Comparison of ENCODE assay signal across 17 cellular contexts in genomic region chr19:19750842-19751790, GRCh38. TPM values are rescaled to one million over a fixed set of nuclear protein-coding genes. Genes with fewer than 3 reads are reported as not detected.
DNase-seq lines count a peak whose midpoint lies in the region; ATAC-seq and TF ChIP-seq lines count a peak whose summit lies in the region.
"Had no signal": no experiment of that assay in that cellular context is flagged by ENCODE, and none has a peak within 500 bp of the region (broad histone marks: within the 10 kb centered on the region; RNA-seq: fewer than 3 reads in every experiment).

No MANE protein-coding gene starts in this region.

- H3K18ac ChIP-seq in trophoblast cell (ENCODE audit: low read length), result no peak overlapping the region

- no peaks in the 10 kb centered on the region for H3K4me1 Mint-ChIP-seq in natural killer cell
- no peaks in the 10 kb centered on the region for H3K4me1 Mint-ChIP-seq in activated T-cell treated with anti-CD3 and anti-CD28 coated beads, Interleukin-2, amount 50 U/mL, for 24 hours (ENCODE audit: low read depth)

- no peak for TF ChIP-seq EP300 in esophagus muscularis mucosa (IDR thresholded peaks at IDR 0.05)

- no peak overlapping the region for H4K12ac ChIP-seq in trophoblast cell (ENCODE audit: low read depth, low read length)

- H3K23ac ChIP-seq in trophoblast cell (ENCODE audit: low read length), result no peak overlapping the region

- H4K8ac ChIP-seq in trophoblast cell (ENCODE audit: low read depth, low read length), result no peak overlapping the region

- no peak overlapping the region for H3K9ac ChIP-seq in trophoblast cell (ENCODE audit: low read length)
- H3K9ac ChIP-seq: BLaER1 treated with 17β-estradiol and CSF1 and Interleukin-3, amounts not matched to agents 10 nM and 100 nM had no signal

- TF ChIP-seq CTCF in esophagus muscularis mucosa (IDR thresholded peaks at IDR 0.05), result no peak
- no peak for TF ChIP-seq CTCF in natural killer cell (IDR thresholded peaks at IDR 0.05)

- no peaks in the 10 kb centered on the region for H3K9me3 Mint-ChIP-seq in natural killer cell
- H3K9me3 Mint-ChIP-seq in activated T-cell treated with anti-CD3 and anti-CD28 coated beads, Interleukin-2, amount 50 U/mL, for 24 hours, result no peaks in the 10 kb centered on the region

- H3K79me2 ChIP-seq in trophoblast cell (ENCODE audit: control insufficient read depth, insufficient read depth, low read length, poor library complexity), result no peaks in the 10 kb centered on the region

- DNase-seq in DMS53 (lab: John Stamatoyannopoulos, UW) (peak; percentile 43), DMS53 treated with DMSO at 0.1 percent for 48 hours (lab: John Stamatoyannopoulos, UW; ENCODE audit: unreplicated experiment) (no peak), H7 (peak; percentile 40), esophagus muscularis mucosa (ENCODE audit: extremely low spot score) (peak; percentile 78), trophoblast cell (no peak), natural killer cell (no peak), HuH-7.5 (ENCODE audit: low spot score) (no peak)
- DNase-seq in activated T-cell treated with anti-CD3 and anti-CD28 coated beads, Interleukin-2, amount 50 U/mL, for 24 hours, result no peak
- DNase-seq: HFFc6, KG1, NCI-H1092, NCI-H1694, NCI-H510A treated with DMSO at 0.1 percent for 48 hours, SHP77 had no signal

- H2BK5ac ChIP-seq in trophoblast cell (ENCODE audit: low read depth, low read length, poor library complexity), result no peak overlapping the region

- no peak overlapping the region for H3K4me2 ChIP-seq in trophoblast cell (ENCODE audit: low read length)
- H3K4me2 ChIP-seq: BLaER1 treated with 17β-estradiol and CSF1 and Interleukin-3, amounts not matched to agents 10 nM and 100 nM had no signal

- H3K36me3 Mint-ChIP-seq in natural killer cell, result no peaks in the 10 kb centered on the region
- no peaks in the 10 kb centered on the region for H3K36me3 Mint-ChIP-seq in activated T-cell treated with anti-CD3 and anti-CD28 coated beads, Interleukin-2, amount 50 U/mL, for 24 hours (ENCODE audit: low read depth)

- 92% methylated on average over 13 of the region's 40 CpGs for WGBS in esophagus muscularis mucosa
- WGBS in trophoblast cell (ENCODE audit: extremely low coverage, insufficient coverage, insufficient read length), result no CpG with 5 or more reads among the region's 40 CpGs

- H3K14ac ChIP-seq in trophoblast cell (ENCODE audit: low read length), result no peak overlapping the region

- intact Hi-C loops in esophagus muscularis mucosa (cut with DNase I) (no loop called here), natural killer cell (cut with micrococcal nuclease) (no loop called here)

- H3K4ac ChIP-seq in trophoblast cell (ENCODE audit: low read depth, low read length), result no peak overlapping the region

- no peak for TF ChIP-seq POLR2A in esophagus muscularis mucosa (IDR thresholded peaks at IDR 0.05; ENCODE audit: low read depth)

- H3K79me1 ChIP-seq in trophoblast cell (ENCODE audit: low read length), result no peaks in the 10 kb centered on the region

- H3K27ac ChIP-seq in esophagus muscularis mucosa (replicated peaks in 1 of 4) (no peak overlapping the region), trophoblast cell (ENCODE audit: low read depth, low read length) (no peak overlapping the region)
- H3K27ac ChIP-seq: 22Rv1; BLaER1 treated with 17β-estradiol and CSF1 and Interleukin-3, amounts not matched to agents 10 nM and 100 nM had no signal

- H3K36me3 ChIP-seq in H7 (replicated peaks; ENCODE audit: control insufficient read depth, insufficient read depth, low read length), result no peaks in the 10 kb centered on the region
- H3K36me3 ChIP-seq in esophagus muscularis mucosa, result no peaks in the 10 kb centered on the region
- H3K36me3 ChIP-seq in trophoblast cell (ENCODE audit: control insufficient read depth in 1 of 2, insufficient read depth in 2 of 2, low read length in 2 of 2), result no peaks in the 10 kb centered on the region
- H3K36me3 ChIP-seq: BLaER1 treated with 17β-estradiol and CSF1 and Interleukin-3, amounts not matched to agents 10 nM and 100 nM had no signal

- no peak overlapping the region for H3K27ac Mint-ChIP-seq in natural killer cell
- no peak overlapping the region for H3K27ac Mint-ChIP-seq in activated T-cell treated with anti-CD3 and anti-CD28 coated beads, Interleukin-2, amount 50 U/mL, for 24 hours
- H3K27ac Mint-ChIP-seq: HFFc6 had no signal

- no peak overlapping the region for H2AK5ac ChIP-seq in trophoblast cell (ENCODE audit: low read length)

- no peaks in the 10 kb centered on the region for H3K27me3 Mint-ChIP-seq in natural killer cell (ENCODE audit: low read depth in 2 of 2)
- no peaks in the 10 kb centered on the region for H3K27me3 Mint-ChIP-seq in activated T-cell treated with anti-CD3 and anti-CD28 coated beads, Interleukin-2, amount 50 U/mL, for 24 hours

- no peaks in the 10 kb centered on the region for H3K9me3 ChIP-seq in esophagus muscularis mucosa
- H3K9me3 ChIP-seq in trophoblast cell (ENCODE audit: insufficient read depth, low read depth, low read length), result peaks cover 58% of the 10 kb centered on the region

- H2BK120ac ChIP-seq in trophoblast cell (ENCODE audit: insufficient read depth, low read length, poor library complexity), result no peak overlapping the region

- H3K4me3 Mint-ChIP-seq in natural killer cell, result no peak overlapping the region
- H3K4me3 Mint-ChIP-seq in activated T-cell treated with anti-CD3 and anti-CD28 coated beads, Interleukin-2, amount 50 U/mL, for 24 hours, result no peak overlapping the region
- H3K4me3 Mint-ChIP-seq: HFFc6 had no signal

- H3K4me1 ChIP-seq in esophagus muscularis mucosa (no peaks in the 10 kb centered on the region), trophoblast cell (ENCODE audit: control insufficient read depth in 1 of 2, insufficient read depth in 2 of 2, low read length in 2 of 2) (no peaks in the 10 kb centered on the region)
- H3K4me1 ChIP-seq: BLaER1 treated with 17β-estradiol and CSF1 and Interleukin-3, amounts not matched to agents 10 nM and 100 nM had no signal

- H2BK12ac ChIP-seq in trophoblast cell (ENCODE audit: low read length), result no peak overlapping the region

- no peak overlapping the region for H3K4me3 ChIP-seq in H7 (ENCODE audit: insufficient read depth, low read depth, low read length)
- no peak overlapping the region for H3K4me3 ChIP-seq in esophagus muscularis mucosa
- peak overlapping the region; percentile 33 for H3K4me3 ChIP-seq in trophoblast cell (ENCODE audit: low read depth, low read length)
- H3K4me3 ChIP-seq: BLaER1 treated with 17β-estradiol and CSF1 and Interleukin-3, amounts not matched to agents 10 nM and 100 nM; GM12878 had no signal

- H3K27me3 ChIP-seq in H7 (ENCODE audit: control insufficient read depth, insufficient read depth, low read length) (no peaks in the 10 kb centered on the region), esophagus muscularis mucosa (peaks cover 0 to 13% (median 0%) of the 10 kb centered on the region in 4 donors), trophoblast cell (ENCODE audit: insufficient read depth, low read length) (no peaks in the 10 kb centered on the region)
- H3K27me3 ChIP-seq: BLaER1 treated with 17β-estradiol and CSF1 and Interleukin-3, amounts not matched to agents 10 nM and 100 nM had no signal

- no peak for ATAC-seq in natural killer cell
- ATAC-seq: GM12878 had no signal

- H4K91ac ChIP-seq in trophoblast cell (ENCODE audit: low read depth, low read length), result no peak overlapping the region

- no peak overlapping the region for H2AFZ ChIP-seq in trophoblast cell (ENCODE audit: insufficient read depth, low read length, poor library complexity)

RNA-seq across cellular contexts. Expression of gene ZNF14, which starts 18.2 kb away (rescaled TPM):
- 2.3 and 4.3 TPM in 2 replicates for total RNA-seq in H7 (2014; rRNA removed; shearing (Covaris generic))
- total RNA-seq in esophagus muscularis mucosa, result 1 to 10 TPM; 5.1 to 7.9 (median 6.2) TPM
- 2.6 and 2.9 TPM in 2 replicates for polyA plus RNA-seq in trophoblast cell (2013)
- 10 to 100 TPM; 12.7 to 18.6 (median 14.0) TPM for total RNA-seq in natural killer cell

Comparison
In these comparisons a context has a peak if more than half of its experiments do, and no peak if none do; other contexts are left out.
1. DNase-seq: peak in DMS53 (single experiment), H7 (single experiment) and esophagus muscularis mucosa (single experiment); none in DMS53 treated with DMSO at 0.1 percent for 48 hours (single experiment), trophoblast cell (0 of 2), natural killer cell (single experiment), activated T-cell treated with anti-CD3 and anti-CD28 coated beads, Interleukin-2, amount 50 U/mL, for 24 hours (single experiment) and HuH-7.5 (single experiment).